In genomic region chr21:16072692-16073091, GRCh38 we compare ENCODE assay signal across 15 cellular contexts.
DNase-seq lines count a peak whose midpoint lies in the region; ATAC-seq, FAIRE-seq and TF ChIP-seq lines count a peak whose summit lies in the region.
"Had no signal": no experiment of that assay in that cellular context is flagged by ENCODE, and none has a peak within 500 bp of the region (broad histone marks: within the 10 kb centered on the region; RNA-seq: fewer than 3 reads in every experiment).

No MANE protein-coding gene starts in this region.

- no peak for TF ChIP-seq CTCF in astrocyte (IDR thresholded peaks at IDR 0.05; ENCODE audit: insufficient read depth, low read depth, low read length)

- peak; percentile 80 for DNase-seq in GM04504 (ENCODE audit: low read depth)
- DNase-seq in astrocyte (ENCODE audit: low read depth): peak; percentile 98
- DNase-seq in globus pallidus (ENCODE audit: low spot score): peak; percentile 78
- no peak for DNase-seq in stimulated activated CD4-positive, alpha-beta T cell treated with anti-CD3 and anti-CD28 coated beads, Interleukin-4, amount 100 ng/mL, for 1 hour
- no peak for DNase-seq in NCI-H1048 (lab: John Stamatoyannopoulos, UW)
- no peak for DNase-seq in stimulated activated CD8-positive, alpha-beta memory T cell treated with anti-CD3 and anti-CD28 coated beads, Interleukin-4, amount 100 ng/mL, for 48 hours
- DNase-seq: activated B cell treated with CpG ODN at 0.5 μM for 24 hours; activated T-cell treated with anti-CD3 and anti-CD28 coated beads, Interleukin-2, amount 50 U/mL, for 48 hours; Caco-2; foreskin melanocyte; NCI-H524; SIG-M5 had no signal

- H3K9ac ChIP-seq in astrocyte (ENCODE audit: low read length) (peak overlapping the region; percentile 74), stomach smooth muscle (ENCODE audit: low read length in 2 of 2) (no peak overlapping the region)

- no peaks in the 10 kb centered on the region for H3K9me3 Mint-ChIP-seq in astrocyte (ENCODE audit: unreplicated experiment)

- H3K27me3 ChIP-seq in astrocyte (ENCODE audit: insufficient read depth, low read length) (no peaks in the 10 kb centered on the region), stomach smooth muscle (ENCODE audit: control insufficient read depth in 1 of 2, insufficient read depth in 2 of 2, low read length in 2 of 2) (no peaks in the 10 kb centered on the region)

- no peaks in the 10 kb centered on the region for H3K79me2 ChIP-seq in astrocyte (ENCODE audit: insufficient read depth, low read length)

- peak overlapping the region; percentile 91 for H3K4me2 ChIP-seq in astrocyte (ENCODE audit: low read length)

- no peaks in the 10 kb centered on the region for H3K4me1 Mint-ChIP-seq in astrocyte (ENCODE audit: low read depth, unreplicated experiment)
- H3K4me1 Mint-ChIP-seq: activated B cell treated with CpG ODN at 0.5 μM for 24 hours had no signal

- peak overlapping the region; percentile 34 for H3K4me3 ChIP-seq in astrocyte (ENCODE audit: insufficient read depth, low read depth, low read length)
- H3K4me3 ChIP-seq in stomach smooth muscle (ENCODE audit: low read length in 2 of 2): peak overlapping the region; percentile 22 to 30

- H3K36me3 ChIP-seq in astrocyte (ENCODE audit: insufficient read depth, low read length) (no peaks in the 10 kb centered on the region), stomach smooth muscle (ENCODE audit: control insufficient read depth in 2 of 2, insufficient read depth in 2 of 2, low read length in 2 of 2) (no peaks in the 10 kb centered on the region)

- H3K27ac Mint-ChIP-seq in astrocyte (ENCODE audit: unreplicated experiment): no peak overlapping the region
- H3K27ac Mint-ChIP-seq: activated B cell treated with CpG ODN at 0.5 μM for 24 hours had no signal

- no peak for ATAC-seq in HG02885 (IDR thresholded peaks at IDR 0.05; ENCODE audit: poor library complexity, unreplicated experiment)

- H2AFZ ChIP-seq in astrocyte (ENCODE audit: low read depth, low read length): peak overlapping the region; percentile 20

- H3K27me3 Mint-ChIP-seq in astrocyte (ENCODE audit: low read depth, unreplicated experiment): no peaks in the 10 kb centered on the region
- H3K27me3 Mint-ChIP-seq: activated B cell treated with CpG ODN at 0.5 μM for 24 hours had no signal

- no peak overlapping the region for H3K4me3 Mint-ChIP-seq in astrocyte (ENCODE audit: unreplicated experiment)
- H3K4me3 Mint-ChIP-seq: activated B cell treated with CpG ODN at 0.5 μM for 24 hours had no signal

- H3K27ac ChIP-seq in astrocyte (ENCODE audit: low read depth, low read length): peak overlapping the region; percentile 83
- no peak overlapping the region for H3K27ac ChIP-seq in stomach smooth muscle (ENCODE audit: low read length)

- no peaks in the 10 kb centered on the region for H3K9me3 ChIP-seq in astrocyte (ENCODE audit: insufficient read depth, low read depth, low read length)
- H3K9me3 ChIP-seq in stomach smooth muscle (ENCODE audit: control insufficient read depth in 2 of 2, low read length in 2 of 2): no peaks in the 10 kb centered on the region
- H3K9me3 ChIP-seq: Caco-2 had no signal

- no peaks in the 10 kb centered on the region for H4K20me1 ChIP-seq in astrocyte (ENCODE audit: insufficient read depth, low read length)

- no peak for FAIRE-seq in astrocyte (lab: Jason Lieb, UNC)
- FAIRE-seq: GM12892 had no signal

- H3K4me1 ChIP-seq in astrocyte (ENCODE audit: insufficient read depth, low read length): peaks cover 17% of the 10 kb centered on the region
- H3K4me1 ChIP-seq in stomach smooth muscle (ENCODE audit: control insufficient read depth, insufficient read depth, low read length): peaks cover 5% of the 10 kb centered on the region
- H3K4me1 ChIP-seq: Caco-2 had no signal

- no peaks in the 10 kb centered on the region for H3K36me3 Mint-ChIP-seq in astrocyte (ENCODE audit: low read depth, unreplicated experiment)

Comparison
In these comparisons a context has a peak if more than half of its experiments do, and no peak if none do; other contexts are left out.
1. DNase-seq: peak in GM04504 (single experiment), astrocyte (single experiment) and globus pallidus (single experiment); none in stimulated activated CD4-positive, alpha-beta T cell treated with anti-CD3 and anti-CD28 coated beads, Interleukin-4, amount 100 ng/mL, for 1 hour (single experiment), NCI-H1048 (single experiment) and stimulated activated CD8-positive, alpha-beta memory T cell treated with anti-CD3 and anti-CD28 coated beads, Interleukin-4, amount 100 ng/mL, for 48 hours (single experiment).